ENCODE assay signal across 28 cellular contexts in genomic region chrX:20861113-20861512, GRCh38.
"Had no signal": no experiment of that assay in that cellular context is flagged by ENCODE, and none has a peak within 500 bp of the region (broad histone marks: within the 10 kb centered on the region; RNA-seq: fewer than 3 reads in every experiment).

No MANE protein-coding gene starts in this region.

- H3K27me3 ChIP-seq: colonic mucosa, esophagus muscularis mucosa, esophagus squamous epithelium, foreskin keratinocyte, gastrocnemius medialis, gastroesophageal sphincter, heart left ventricle, heart right ventricle, hepatocyte had no signal

- H3K9me3 ChIP-seq: colonic mucosa, gastrocnemius medialis had no signal

- DNase-seq: colonic mucosa; cortex of kidney; dermis blood vessel endothelial cell; dorsolateral prefrontal cortex; effector CD4-positive, alpha-beta T cell; effector CD8-positive, alpha-beta T cell; effector memory CD4-positive, alpha-beta T cell; effector memory CD8-positive, alpha-beta T cell; endodermal cell; erythroblast; esophagus squamous epithelium; foreskin fibroblast; foreskin keratinocyte; foreskin melanocyte; gastrocnemius medialis; glutamatergic neuron; head of caudate nucleus; heart left ventricle; heart right ventricle had no signal

- H3K4me2 ChIP-seq: hepatocyte had no signal

- ATAC-seq: effector memory CD8-positive, alpha-beta T cell; esophagus mucosa; foreskin keratinocyte; gastrocnemius medialis; gastroesophageal sphincter; heart left ventricle; heart right ventricle had no signal

- H3K36me3 ChIP-seq: colonic mucosa, esophagus muscularis mucosa, esophagus squamous epithelium, gastrocnemius medialis, gastroesophageal sphincter, heart left ventricle, heart right ventricle had no signal

- H2AFZ ChIP-seq: hepatocyte had no signal

- H3K79me2 ChIP-seq: hepatocyte had no signal

- H3K4me3 ChIP-seq: colonic mucosa, coronary artery, dorsolateral prefrontal cortex, esophagus muscularis mucosa, esophagus squamous epithelium, gastrocnemius medialis, gastroesophageal sphincter, heart left ventricle, heart right ventricle, hepatocyte had no signal

- H3K4me1 ChIP-seq: colonic mucosa, esophagus muscularis mucosa, esophagus squamous epithelium, foreskin keratinocyte, gastrocnemius medialis, gastroesophageal sphincter, heart left ventricle, heart right ventricle had no signal

- H3K27ac ChIP-seq: colonic mucosa, coronary artery, dorsolateral prefrontal cortex, epithelial cell of prostate, esophagus muscularis mucosa, esophagus squamous epithelium, foreskin keratinocyte, gastrocnemius medialis, gastroesophageal sphincter, heart left ventricle, heart right ventricle, hepatocyte had no signal

- FAIRE-seq: endometrium, endothelial cell of umbilical vein, frontal cortex had no signal
